In genomic region chr7:128356546-128357365, GRCh38 we compare ENCODE assay signal across 1 cellular context.
TF ChIP-seq lines count a peak whose summit lies in the region.

No MANE protein-coding gene starts in this region.

TF ChIP-seq in SK-N-SH, 30 proteins besides CTCF, POLR2A, EP300 and RAD21 (continued from another document):
- no peak for TF ChIP-seq IRF3 (IDR thresholded peaks at IDR 0.05; ENCODE audit: low read depth, low read length)
